9 cellular contexts compared by ENCODE assay signal in the genomic region with DNA sequence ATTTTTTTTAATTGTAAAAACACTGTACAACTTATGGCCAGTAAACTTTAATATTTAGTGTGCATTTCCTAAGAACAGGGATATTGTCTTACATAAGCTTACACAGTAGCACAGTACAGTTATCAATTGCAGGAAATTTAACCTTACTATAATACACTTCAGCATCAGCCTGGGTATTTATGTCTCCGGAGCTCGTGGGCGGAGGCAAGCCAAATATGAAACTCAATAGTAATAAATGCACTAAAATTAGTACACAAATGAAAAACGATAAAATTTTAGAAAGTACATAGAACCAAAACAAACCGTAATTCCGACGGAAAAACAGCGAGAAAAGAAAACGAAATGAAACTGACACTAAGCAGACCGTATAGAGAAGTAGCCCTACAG.
DNase-seq lines count a peak whose midpoint lies in the region; ATAC-seq and TF ChIP-seq lines count a peak whose summit lies in the region.
"Had no signal": no experiment of that assay in that cellular context is flagged by ENCODE, and none has a peak within 500 bp of the region (broad histone marks: within the 10 kb centered on the region; RNA-seq: fewer than 3 reads in every experiment).

No MANE protein-coding gene starts in this region.

- H3K27me3 ChIP-seq in mammary epithelial cell (ENCODE audit: insufficient read depth, low read length) (no peaks in the 10 kb centered on the region), skeletal muscle satellite cell (ENCODE audit: control insufficient read depth, insufficient read depth, low read length) (no peaks in the 10 kb centered on the region), H7 (ENCODE audit: control insufficient read depth, insufficient read depth, low read length) (no peaks in the 10 kb centered on the region), hepatocyte (peaks cover under 1% of the 10 kb centered on the region), foreskin keratinocyte (no peaks in the 10 kb centered on the region)

- dilution Hi-C loops in mammary epithelial cell (cut with HindIII; ENCODE audit: low sequenced_read_pairs), result no loop called here

- TF ChIP-seq CTCF in mammary epithelial cell (conservative IDR thresholded peaks at IDR 0.05 in 1 of 2, IDR thresholded peaks at IDR 0.05 in 1 of 2; ENCODE audit: extremely low read depth in 1 of 2, insufficient read depth in 1 of 2, low read depth in 1 of 2, low read length in 2 of 2), result no peak
- TF ChIP-seq CTCF in hepatocyte (IDR thresholded peaks at IDR 0.05; ENCODE audit: poor library complexity), result no peak
- TF ChIP-seq CTCF in foreskin keratinocyte (conservative IDR thresholded peaks at IDR 0.05), result no peak

- intact Hi-C loops in mammary epithelial cell (cut with micrococcal nuclease), result no loop called here

- ATAC-seq in GM18867 (IDR thresholded peaks at IDR 0.05; ENCODE audit: unreplicated experiment) (peak; percentile 0), HG03565 (IDR thresholded peaks at IDR 0.05; ENCODE audit: unreplicated experiment) (peak; percentile 4), foreskin keratinocyte (no peak), HG02763 (IDR thresholded peaks at IDR 0.05; ENCODE audit: unreplicated experiment) (no peak)

- H3K9me3 ChIP-seq in mammary epithelial cell (replicated peaks; ENCODE audit: insufficient read depth, low read length) (peaks cover 42% of the 10 kb centered on the region), skeletal muscle satellite cell (replicated peaks; ENCODE audit: low read length) (peaks cover 20% of the 10 kb centered on the region), hepatocyte (ENCODE audit: low read depth) (no peaks in the 10 kb centered on the region)

- CTCF ChIA-PET in mammary epithelial cell (lab: Charles Lee; ENCODE audit: low non-redundant PET), result no interaction called here

- DNase-seq in mammary epithelial cell, result no peak
- DNase-seq in H7, result no peak
- DNase-seq in hepatocyte (ENCODE audit: low spot score), result no peak
- no peak for DNase-seq in foreskin keratinocyte

- H3K4me3 ChIP-seq in mammary epithelial cell (replicated peaks in 1 of 3; ENCODE audit: insufficient read depth in 1 of 3, low read depth in 2 of 3, low read length in 3 of 3) (no peak overlapping the region), skeletal muscle satellite cell (ENCODE audit: low read length) (no peak overlapping the region), H7 (ENCODE audit: insufficient read depth, low read depth, low read length) (no peak overlapping the region), hepatocyte (no peak overlapping the region)
- H3K4me3 ChIP-seq: SK-N-MC had no signal

- no peak overlapping the region for H3K9ac ChIP-seq in mammary epithelial cell (ENCODE audit: insufficient read depth, low read length)
- no peak overlapping the region for H3K9ac ChIP-seq in skeletal muscle satellite cell (ENCODE audit: low read depth, low read length)

- H3K79me2 ChIP-seq in mammary epithelial cell (ENCODE audit: insufficient read depth, low read length), result no peaks in the 10 kb centered on the region
- H3K79me2 ChIP-seq in hepatocyte, result no peaks in the 10 kb centered on the region

- WGBS in mammary epithelial cell (ENCODE audit: low coverage, missing lambda C conversion rate), result 50% methylated on average over 10 of the region's 10 CpGs
- 94% methylated on average over 10 of the region's 10 CpGs for WGBS in hepatocyte (ENCODE audit: low lambda C conversion rate, missing lambda C conversion rate)

- H3K4me1 ChIP-seq in mammary epithelial cell (ENCODE audit: insufficient read depth, low read length) (peaks cover 22% of the 10 kb centered on the region), skeletal muscle satellite cell (ENCODE audit: control insufficient read depth, insufficient read depth, low read length) (peaks cover 42% of the 10 kb centered on the region), hepatocyte (ENCODE audit: insufficient read depth) (no peaks in the 10 kb centered on the region), foreskin keratinocyte (peaks cover 11% of the 10 kb centered on the region)

- H3K36me3 ChIP-seq in mammary epithelial cell (ENCODE audit: insufficient read depth, low read length), result no peaks in the 10 kb centered on the region
- no peaks in the 10 kb centered on the region for H3K36me3 ChIP-seq in skeletal muscle satellite cell (ENCODE audit: insufficient read depth, low read length)
- H3K36me3 ChIP-seq in H7 (replicated peaks; ENCODE audit: control insufficient read depth, insufficient read depth, low read length), result no peaks in the 10 kb centered on the region
- no peaks in the 10 kb centered on the region for H3K36me3 ChIP-seq in hepatocyte (replicated peaks; ENCODE audit: insufficient read depth, low read depth)

- H3K27ac ChIP-seq in mammary epithelial cell (ENCODE audit: insufficient read depth, low read depth, low read length), result no peak overlapping the region
- H3K27ac ChIP-seq in hepatocyte, result no peak overlapping the region
- no peak overlapping the region for H3K27ac ChIP-seq in foreskin keratinocyte
- H3K27ac ChIP-seq: SK-N-MC had no signal

- H4K20me1 ChIP-seq in mammary epithelial cell (ENCODE audit: insufficient read depth, low read length), result no peaks in the 10 kb centered on the region
- H4K20me1 ChIP-seq in hepatocyte (ENCODE audit: insufficient read depth, poor library complexity, severe bottlenecking), result no peaks in the 10 kb centered on the region

- no peaks in the 10 kb centered on the region for H3K9me2 ChIP-seq in hepatocyte (replicated peaks; ENCODE audit: insufficient read depth)

- in situ Hi-C loops in mammary epithelial cell (cut with MboI; ENCODE audit: low sequenced_read_pairs in 2 of 2), result no loop called here

- no TSS peak for BruUV-seq in mammary epithelial cell (replicated peaks; lab: Mats Ljungman, UMichigan)

- H3K4me2 ChIP-seq in mammary epithelial cell (ENCODE audit: insufficient read depth, low read depth, low read length), result peak overlapping the region; percentile 68
- H3K4me2 ChIP-seq in skeletal muscle satellite cell (ENCODE audit: low read length), result peak overlapping the region; percentile 86
- H3K4me2 ChIP-seq in hepatocyte, result no peak overlapping the region

- H2AFZ ChIP-seq in mammary epithelial cell (ENCODE audit: low read depth, low read length) (peak overlapping the region; percentile 73), hepatocyte (no peak overlapping the region)

Comparison
In these comparisons a context has a peak if more than half of its experiments do, and no peak if none do; other contexts are left out.
1. ATAC-seq: peak in GM18867 (single experiment) and HG03565 (single experiment); none in foreskin keratinocyte (single experiment) and HG02763 (single experiment).